Comparison of ENCODE assay signal across 10 cellular contexts in the genomic region with DNA sequence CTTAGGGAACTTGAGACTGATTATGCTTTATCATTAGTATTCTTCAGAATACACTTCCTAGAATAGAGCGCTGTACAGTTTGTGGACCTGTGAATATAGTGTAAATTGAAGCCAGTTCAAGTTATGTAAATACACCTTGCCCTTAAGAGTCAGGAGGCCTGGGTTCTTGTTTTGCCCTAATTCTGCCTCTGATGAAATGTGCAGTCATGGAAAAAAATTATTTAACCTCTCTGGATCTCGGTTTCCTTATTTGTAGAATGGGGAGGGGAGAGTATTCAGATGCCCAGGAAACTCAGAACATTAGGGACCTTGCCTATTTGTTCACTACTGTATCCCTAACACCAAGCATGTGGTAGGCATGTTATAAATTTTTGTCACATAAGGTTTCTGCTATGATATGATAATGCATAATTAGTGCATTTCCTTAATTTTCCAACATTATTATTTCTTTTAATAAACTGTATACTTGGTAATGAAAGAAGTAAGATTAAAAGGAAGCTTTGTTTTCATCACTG. TPM values are rescaled to one million over a fixed set of nuclear protein-coding genes. Genes with fewer than 3 reads are reported as not detected.
DNase-seq lines count a peak whose midpoint lies in the region; ATAC-seq and TF ChIP-seq lines count a peak whose summit lies in the region.
"Had no signal": no experiment of that assay in that cellular context is flagged by ENCODE, and none has a peak within 500 bp of the region (broad histone marks: within the 10 kb centered on the region; RNA-seq: fewer than 3 reads in every experiment).

No MANE protein-coding gene starts in this region.

- no peaks in the 10 kb centered on the region for H3K9me2 ChIP-seq in OCI-LY7 (ENCODE audit: insufficient read depth, low read length)

- no peaks in the 10 kb centered on the region for H3K27me3 ChIP-seq in psoas muscle (ENCODE audit: insufficient read depth in 3 of 3, low read length in 2 of 3)
- H3K27me3 ChIP-seq: SJSA1 had no signal

- H3K36me3 ChIP-seq in OCI-LY7 (ENCODE audit: insufficient read depth, low read length): no peaks in the 10 kb centered on the region
- no peaks in the 10 kb centered on the region for H3K36me3 ChIP-seq in psoas muscle (ENCODE audit: insufficient read depth in 1 of 2, low read depth in 1 of 2)

- intact Hi-C loops in OCI-LY7 (cut with micrococcal nuclease; ENCODE audit: unreplicated experiment) (loop anchor here (2.0 kb wide), 2 partner anchors 93 to 257 kb away; a partner anchor contains a TSS), psoas muscle (cut with DNase I) (loop anchor here in 1 of 2 donors (5.0 kb wide), 1 partner anchor 33 kb away; no protein-coding TSS in a partner anchor)

- no peaks in the 10 kb centered on the region for H3K27me3 Mint-ChIP-seq in effector memory CD8-positive, alpha-beta T cell

- ATAC-seq in effector memory CD8-positive, alpha-beta T cell (replicated peaks): no peak
- ATAC-seq in psoas muscle (no peak), GM18858 (IDR thresholded peaks at IDR 0.05; ENCODE audit: unreplicated experiment) (no peak), GM19463 (IDR thresholded peaks at IDR 0.05; ENCODE audit: unreplicated experiment) (no peak), HG03135 (IDR thresholded peaks at IDR 0.05; ENCODE audit: unreplicated experiment) (no peak)

- CTCF ChIA-PET in OCI-LY7 (lab: Charles Lee; ENCODE audit: unreplicated experiment): interaction anchor here (1.0 kb wide), 1 partner anchor 12 kb away, joined by 3 read pairs; no protein-coding TSS in a partner anchor

- peaks cover 8 to 14% of the 10 kb centered on the region in 2 donors for H3K4me1 Mint-ChIP-seq in effector memory CD8-positive, alpha-beta T cell (ENCODE audit: low read depth in 2 of 2)

- no peaks in the 10 kb centered on the region for H3K9me3 Mint-ChIP-seq in effector memory CD8-positive, alpha-beta T cell

- WGBS in psoas muscle, 3 donors: 61 to 67% (median 67%) methylated on average over 2 of the region's 2 CpGs

- peak overlapping the region; percentile 67 to 88 for H3K27ac Mint-ChIP-seq in effector memory CD8-positive, alpha-beta T cell

- BruUV-seq in OCI-LY7 (replicated peaks; lab: Mats Ljungman, UMichigan): TSS peak; percentile 49

- peak overlapping the region; percentile 90; the same call in 1 of the 2 replicates for H2AFZ ChIP-seq in OCI-LY7 (ENCODE audit: low read length)

- POLR2A ChIA-PET in OCI-LY7 (lab: Charles Lee): interaction anchor here (0.6 to 1.1 kb wide), 5 partner anchors 12 to 825 kb away, joined by 3 to 4 read pairs (median 3); no protein-coding TSS in a partner anchor

- peaks cover 18% of the 10 kb centered on the region for H3K4me1 ChIP-seq in OCI-LY7 (ENCODE audit: insufficient read depth, low read length, poor library complexity, severe bottlenecking)
- peaks cover 14% of the 10 kb centered on the region for H3K4me1 ChIP-seq in psoas muscle

- peak overlapping the region; percentile 93 for H3K4me2 ChIP-seq in OCI-LY7 (ENCODE audit: low read length)

- H3K4me3 Mint-ChIP-seq in effector memory CD8-positive, alpha-beta T cell: peak overlapping the region; percentile 82 to 84

- DNase-seq in DMS53 (lab: John Stamatoyannopoulos, UW) (peak; percentile 50), DMS53 treated with DMSO at 0.1 percent for 48 hours (lab: John Stamatoyannopoulos, UW; ENCODE audit: unreplicated experiment) (no peak), OCI-LY7 (ENCODE audit: low spot score) (no peak), psoas muscle (no peak)
- DNase-seq in effector memory CD8-positive, alpha-beta T cell: no peak
- DNase-seq: foreskin melanocyte had no signal

- no peaks in the 10 kb centered on the region; the same call in 1 of the 2 replicates for H3K9me3 ChIP-seq in OCI-LY7 (ENCODE audit: low read length)
- peaks cover 5% of the 10 kb centered on the region for H3K9me3 ChIP-seq in psoas muscle

- H3K27ac ChIP-seq in OCI-LY7 (ENCODE audit: low read depth, low read length, poor library complexity, severe bottlenecking): no peak overlapping the region
- no peak overlapping the region for H3K27ac ChIP-seq in psoas muscle
- H3K27ac ChIP-seq: SJSA1 had no signal

- H4K20me1 ChIP-seq in OCI-LY7 (ENCODE audit: insufficient read depth, low read length): no peaks in the 10 kb centered on the region

- TF ChIP-seq CTCF in OCI-LY7 (conservative IDR thresholded peaks at IDR 0.05; ENCODE audit: low read length) (no peak), psoas muscle (IDR thresholded peaks at IDR 0.05) (no peak)

- H3K79me2 ChIP-seq in OCI-LY7 (ENCODE audit: insufficient read depth, low read depth, low read length): peaks cover 7% of the 10 kb centered on the region; the same call in 1 of the 2 replicates

- H3K4me3 ChIP-seq in OCI-LY7 (ENCODE audit: low read depth, low read length, poor library complexity, severe bottlenecking): peak overlapping the region; percentile 83
- peak overlapping the region; percentile 84 for H3K4me3 ChIP-seq in psoas muscle

- H3K36me3 Mint-ChIP-seq in effector memory CD8-positive, alpha-beta T cell (ENCODE audit: insufficient read depth): peaks cover 13% of the 10 kb centered on the region

RNA-seq across cellular contexts. Expression of a gene that starts 1.3 kb away (rescaled TPM):
- 8.0 and 9.6 TPM in 2 replicates for total RNA-seq in OCI-LY7 (2014; rRNA removed; shearing (Covaris generic))
- total RNA-seq in OCI-LY7 (2022): 9.4 and 12.5 TPM in 2 replicates
- 10 to 100 TPM; 14.4 to 27.8 (median 21.3) TPM for total RNA-seq in psoas muscle
- polyA plus RNA-seq in psoas muscle: 1 to 10 TPM; 7.4 to 9.1 (median 8.2) TPM
